In genomic region chr22:29916007-29916544, GRCh38 we compare ENCODE assay signal across 20 cellular contexts. TPM values are rescaled to one million over a fixed set of nuclear protein-coding genes. Genes with fewer than 3 reads are reported as not detected.
DNase-seq lines count a peak whose midpoint lies in the region; ATAC-seq lines count a peak whose summit lies in the region.
"Had no signal": no experiment of that assay in that cellular context is flagged by ENCODE, and none has a peak within 500 bp of the region (broad histone marks: within the 10 kb centered on the region; RNA-seq: fewer than 3 reads in every experiment).

No MANE protein-coding gene starts in this region.

- H2AFZ ChIP-seq in mesenchymal stem cell (ENCODE audit: low read depth, low read length), result no peak overlapping the region
- H2AFZ ChIP-seq: hepatocyte had no signal

- H3K4me1 ChIP-seq in HUES6 (ENCODE audit: control insufficient read depth, insufficient read depth, low read length) (peaks cover 57% of the 10 kb centered on the region), mesenchymal stem cell (ENCODE audit: control insufficient read depth, insufficient read depth, low read depth, low read length) (peaks cover 18% of the 10 kb centered on the region)

- no peak overlapping the region for H4K8ac ChIP-seq in mesenchymal stem cell (ENCODE audit: low read length)

- H3K14ac ChIP-seq in mesenchymal stem cell (ENCODE audit: low read length in 2 of 2), result no peak overlapping the region

- H3K4me3 Mint-ChIP-seq in central memory CD8-positive, alpha-beta T cell, result no peak overlapping the region
- H3K4me3 Mint-ChIP-seq: activated T-cell treated with anti-CD3 and anti-CD28 coated beads, Interleukin-2, amount 50 U/mL, for 24 hours had no signal

- no peak overlapping the region for H3K23ac ChIP-seq in mesenchymal stem cell (ENCODE audit: low read length in 2 of 2)

- H2BK15ac ChIP-seq in mesenchymal stem cell (ENCODE audit: low read depth, poor library complexity, severe bottlenecking), result no peak overlapping the region

- H2BK120ac ChIP-seq in mesenchymal stem cell (ENCODE audit: low read depth, low read length), result no peak overlapping the region

- no peaks in the 10 kb centered on the region for H3K36me3 Mint-ChIP-seq in central memory CD8-positive, alpha-beta T cell (ENCODE audit: insufficient read depth)
- H3K36me3 Mint-ChIP-seq: IgD-negative memory B cell had no signal

- H3K4me2 ChIP-seq in mesenchymal stem cell (ENCODE audit: low read length, poor library complexity, severe bottlenecking), result no peak overlapping the region
- H3K4me2 ChIP-seq: hepatocyte had no signal

- DNase-seq in EL (peak; percentile 41), mesenchymal stem cell (peak; percentile 60), NCI-H2107 treated with DMSO at 0.1 percent for 48 hours (lab: John Stamatoyannopoulos, UW; ENCODE audit: unreplicated experiment) (no peak), ACHN (no peak), NCI-H2171 treated with DMSO at 0.1 percent for 48 hours (lab: John Stamatoyannopoulos, UW) (no peak)
- no peak for DNase-seq in central memory CD8-positive, alpha-beta T cell (ENCODE audit: low spot score in 2 of 2)
- DNase-seq: activated CD4-positive, alpha-beta T cell treated with anti-CD3 and anti-CD28 coated beads, Interleukin-2, amount 50 U/mL, for 4 hours; activated T-cell treated with anti-CD3 and anti-CD28 coated beads, Interleukin-2, amount 50 U/mL, for 24 hours; kidney glomerular epithelial cell; mucosa of descending colon; NCI-H2107; nucleus accumbens; Peyer's patch; right cardiac atrium; stomach had no signal

- H3K27ac ChIP-seq in HUES6 (ENCODE audit: low read depth, low read length), result no peak overlapping the region
- no peak overlapping the region for H3K27ac ChIP-seq in mesenchymal stem cell (ENCODE audit: low read length, poor library complexity, severe bottlenecking)
- H3K27ac ChIP-seq: hepatocyte, Peyer's patch, vagina had no signal

- no peaks in the 10 kb centered on the region for H3K9me3 Mint-ChIP-seq in central memory CD8-positive, alpha-beta T cell
- H3K9me3 Mint-ChIP-seq: activated T-cell treated with anti-CD3 and anti-CD28 coated beads, Interleukin-2, amount 50 U/mL, for 24 hours; IgD-negative memory B cell had no signal

- peak overlapping the region; percentile 41 for H3K27ac Mint-ChIP-seq in central memory CD8-positive, alpha-beta T cell (ENCODE audit: low read depth)
- H3K27ac Mint-ChIP-seq: activated T-cell treated with anti-CD3 and anti-CD28 coated beads, Interleukin-2, amount 50 U/mL, for 24 hours had no signal

- H2BK5ac ChIP-seq in mesenchymal stem cell (ENCODE audit: low read depth, low read length, poor library complexity, severe bottlenecking), result no peak overlapping the region

- H3K27me3 Mint-ChIP-seq in central memory CD8-positive, alpha-beta T cell, result no peaks in the 10 kb centered on the region
- H3K27me3 Mint-ChIP-seq: activated T-cell treated with anti-CD3 and anti-CD28 coated beads, Interleukin-2, amount 50 U/mL, for 24 hours; IgD-negative memory B cell had no signal

- 48% methylated on average over 4 of the region's 5 CpGs for WGBS in mesenchymal stem cell

- ATAC-seq in central memory CD8-positive, alpha-beta T cell (replicated peaks; ENCODE audit: extremely low read depth, poor library complexity, severe bottlenecking), result no peak
- no peak for ATAC-seq in GM19023 (IDR thresholded peaks at IDR 0.05; ENCODE audit: unreplicated experiment)
- ATAC-seq: mucosa of descending colon, right cardiac atrium had no signal

- peak overlapping the region; percentile 61 for H2AK5ac ChIP-seq in mesenchymal stem cell (ENCODE audit: low read length, severe bottlenecking)

- H4K91ac ChIP-seq in mesenchymal stem cell (ENCODE audit: low read length), result no peak overlapping the region

- no peak overlapping the region for H2BK12ac ChIP-seq in mesenchymal stem cell (ENCODE audit: low read length in 2 of 2)

- H3K27me3 ChIP-seq in HUES6 (ENCODE audit: control insufficient read depth, insufficient read depth, low read length) (no peaks in the 10 kb centered on the region), mesenchymal stem cell (ENCODE audit: control insufficient read depth in 1 of 2, insufficient read depth in 1 of 2, low read length in 2 of 2) (no peaks in the 10 kb centered on the region)
- H3K27me3 ChIP-seq: hepatocyte, Peyer's patch, stomach, vagina had no signal

- H3K4ac ChIP-seq in mesenchymal stem cell (ENCODE audit: low read depth in 1 of 2, low read length in 2 of 2), result no peak overlapping the region

- H3K9me3 ChIP-seq in HUES6 (ENCODE audit: control insufficient read depth, insufficient read depth, low read depth, low read length), result no peaks in the 10 kb centered on the region
- no peaks in the 10 kb centered on the region for H3K9me3 ChIP-seq in mesenchymal stem cell (ENCODE audit: control insufficient read depth, low read length)
- H3K9me3 ChIP-seq: mucosa of descending colon, Peyer's patch, stomach, vagina had no signal

- H3K9ac ChIP-seq in HUES6 (ENCODE audit: low read length) (no peak overlapping the region), mesenchymal stem cell (ENCODE audit: low read length) (no peak overlapping the region)

- no peaks in the 10 kb centered on the region for H3K79me1 ChIP-seq in mesenchymal stem cell (replicated peaks; ENCODE audit: low read length, poor library complexity, severe bottlenecking)

- no peak overlapping the region for H3K18ac ChIP-seq in mesenchymal stem cell (ENCODE audit: low read depth in 1 of 2, low read length in 2 of 2)

- peaks cover 70% of the 10 kb centered on the region for H3K4me1 Mint-ChIP-seq in central memory CD8-positive, alpha-beta T cell

- in situ Hi-C loops in ACHN (cut with HindIII; ENCODE audit: low pct_ligation_motif_present, low pct_unique_long_range_greater_than_20kb, low sequenced_read_pairs), result no loop called here

- H3K4me3 ChIP-seq in HUES6 (ENCODE audit: low read depth, low read length) (0 out of 2 replicates have a peak overlapping the region, but pooled peaks have one; percentile 1), mesenchymal stem cell (ENCODE audit: insufficient read depth in 1 of 2, low read depth in 1 of 2, low read length in 2 of 2) (no peak overlapping the region)
- H3K4me3 ChIP-seq: hepatocyte, mucosa of descending colon, Peyer's patch, stomach, vagina had no signal

- no peaks in the 10 kb centered on the region for H3K36me3 ChIP-seq in HUES6 (ENCODE audit: control insufficient read depth, insufficient read depth, low read length)
- no peaks in the 10 kb centered on the region for H3K36me3 ChIP-seq in mesenchymal stem cell (ENCODE audit: control insufficient read depth in 1 of 2, insufficient read depth in 2 of 2, low read depth in 1 of 2, low read length in 2 of 2)
- H3K36me3 ChIP-seq: Peyer's patch, stomach, vagina had no signal

RNA-seq across cellular contexts. Expression of gene MTMR3, which starts 33.1 kb away (rescaled TPM):
- polyA plus RNA-seq in mesenchymal stem cell (2013, experiment 1 of 2), result 10.3 TPM
- 9.3 TPM for polyA plus RNA-seq in mesenchymal stem cell (2013, experiment 2 of 2)

Comparison
In these comparisons a context has a peak if more than half of its experiments do, and no peak if none do; other contexts are left out.
1. DNase-seq: peak in EL (single experiment) and mesenchymal stem cell (single experiment); none in central memory CD8-positive, alpha-beta T cell (0 of 2), NCI-H2107 treated with DMSO at 0.1 percent for 48 hours (single experiment), ACHN (single experiment) and NCI-H2171 treated with DMSO at 0.1 percent for 48 hours (single experiment).